In the genomic region with DNA sequence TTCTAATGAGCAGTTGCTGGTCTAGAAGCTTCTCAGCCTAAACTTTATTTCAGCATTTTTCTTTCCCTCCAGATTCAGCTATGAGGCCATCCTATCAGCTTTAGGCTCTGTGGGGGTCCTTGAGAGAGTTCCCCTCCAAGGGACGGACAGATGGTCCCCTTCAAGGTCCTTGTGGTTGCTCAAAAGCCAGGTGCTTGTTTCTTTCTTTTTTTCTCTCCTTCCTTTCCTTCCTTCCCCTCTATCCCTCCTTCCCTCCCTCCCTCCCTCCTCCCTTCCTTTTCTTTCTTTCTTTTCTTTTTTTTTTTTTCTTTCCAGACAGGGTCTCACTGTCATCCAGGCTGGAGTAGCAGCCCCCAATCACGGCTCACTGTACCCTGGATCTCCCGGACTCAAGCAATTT, we compare ENCODE assay signal across 17 cellular contexts. TPM values are rescaled to one million over a fixed set of nuclear protein-coding genes. Genes with fewer than 3 reads are reported as not detected.
DNase-seq lines count a peak whose midpoint lies in the region; ATAC-seq and TF ChIP-seq lines count a peak whose summit lies in the region.
"Had no signal": no experiment of that assay in that cellular context is flagged by ENCODE, and none has a peak within 500 bp of the region (broad histone marks: within the 10 kb centered on the region; RNA-seq: fewer than 3 reads in every experiment).

No MANE protein-coding gene starts in this region.

- H3K4me1 Mint-ChIP-seq in CD4-positive, alpha-beta T cell (ENCODE audit: low read depth), result peaks cover 78% of the 10 kb centered on the region
- peaks cover 72% of the 10 kb centered on the region for H3K4me1 Mint-ChIP-seq in activated CD4-positive, alpha-beta memory T cell treated with anti-CD3 and anti-CD28 coated beads, Interleukin-2, amount 10 ng/mL, durations not matched to agents 7 days and 5 days

- no peak for TF ChIP-seq CTCF in CD4-positive, alpha-beta T cell (IDR thresholded peaks at IDR 0.05)

- peaks cover 76% of the 10 kb centered on the region for H3K4me1 ChIP-seq in BLaER1
- H3K4me1 ChIP-seq in mucosa of rectum (ENCODE audit: control insufficient read depth in 2 of 2, insufficient read depth in 2 of 2, low read length in 2 of 2), result peaks cover 30 to 42% of the 10 kb centered on the region in 2 donors

- H3K9me3 Mint-ChIP-seq in CD4-positive, alpha-beta T cell, result no peaks in the 10 kb centered on the region
- H3K9me3 Mint-ChIP-seq in activated CD4-positive, alpha-beta memory T cell treated with anti-CD3 and anti-CD28 coated beads, Interleukin-2, amount 10 ng/mL, durations not matched to agents 7 days and 5 days, result no peaks in the 10 kb centered on the region
- H3K9me3 Mint-ChIP-seq: memory B cell; nephron progenitor cell; T-helper 1 cell treated with Interleukin-12 subunit alpha and Interleukin-12 subunit beta and Interleukin-4 antibody, amounts not matched to agents 30 μg/mL and 1 μg/mL, for 36 hours had no signal

- DNase-seq in CD4-positive, alpha-beta T cell, result no peak
- DNase-seq in activated CD4-positive, alpha-beta memory T cell treated with anti-CD3 and anti-CD28 coated beads, Interleukin-2, amount 10 ng/mL, durations not matched to agents 7 days and 5 days, result no peak
- DNase-seq in superior temporal gyrus (ENCODE audit: extremely low spot score) (no peak), cardiac septum (ENCODE audit: low spot score) (no peak)
- DNase-seq: activated CD4-positive, CD25-positive, alpha-beta regulatory T cell; DMS153; NCI-H1048; NCI-H2081 treated with DMSO at 0.1 percent for 48 hours; NCI-H510A treated with DMSO at 0.1 percent for 48 hours; nephron progenitor cell; SHP77 treated with DMSO at 0.1 percent for 48 hours had no signal

- peaks cover 9% of the 10 kb centered on the region for H3K27me3 ChIP-seq in BLaER1
- H3K27me3 ChIP-seq in CD4-positive, alpha-beta T cell (ENCODE audit: control insufficient read depth, insufficient read depth, low read length), result no peaks in the 10 kb centered on the region
- no peaks in the 10 kb centered on the region for H3K27me3 ChIP-seq in mucosa of rectum (ENCODE audit: control insufficient read depth in 2 of 2, insufficient read depth in 2 of 2, low read length in 2 of 2)

- H3K4me2 ChIP-seq in BLaER1, result peak overlapping the region; percentile 98

- intact Hi-C loops in CD4-positive, alpha-beta T cell (cut with DNase I, micrococcal nuclease), result loop anchor here (2.0 to 10.0 kb wide), 6 partner anchors 17 to 681 kb away; no protein-coding TSS in a partner anchor
- intact Hi-C loops in cardiac septum (cut with DNase I), result loop anchor here (5.0 kb wide), 1 partner anchor 58 kb away; no protein-coding TSS in a partner anchor

- POLR2A ChIA-PET in CD4-positive, alpha-beta T cell (lab: Charles Lee), result interaction anchor here (0.8 to 9.1 kb wide), 21 partner anchors 14 to 414 kb away, joined by 3 to 178 read pairs (median 7); a partner anchor contains a TSS
- POLR2A ChIA-PET in activated CD4-positive, alpha-beta memory T cell treated with anti-CD3 and anti-CD28 coated beads, Interleukin-2, amount 10 ng/mL, durations not matched to agents 7 days and 5 days (lab: Charles Lee), result interaction anchor here (0.7 to 3.6 kb wide), 10 partner anchors 10 to 127 kb away, joined by 3 to 22 read pairs (median 5); no protein-coding TSS in a partner anchor

- ATAC-seq in CD4-positive, alpha-beta T cell (ENCODE audit: poor library complexity), result no peak
- ATAC-seq in GM19351 (IDR thresholded peaks at IDR 0.05; ENCODE audit: unreplicated experiment), result no peak

- no peaks in the 10 kb centered on the region for H3K27me3 Mint-ChIP-seq in CD4-positive, alpha-beta T cell
- H3K27me3 Mint-ChIP-seq in activated CD4-positive, alpha-beta memory T cell treated with anti-CD3 and anti-CD28 coated beads, Interleukin-2, amount 10 ng/mL, durations not matched to agents 7 days and 5 days, result peaks cover 18% of the 10 kb centered on the region
- H3K27me3 Mint-ChIP-seq: memory B cell had no signal

- H3K9ac ChIP-seq in BLaER1, result peak overlapping the region; percentile 46; the same call in 1 of the 2 replicates
- peak overlapping the region; percentile 26 to 70 for H3K9ac ChIP-seq in mucosa of rectum (ENCODE audit: low read depth in 1 of 2, low read length in 2 of 2)

- H3K27ac Mint-ChIP-seq in CD4-positive, alpha-beta T cell, result peak overlapping the region; percentile 95
- H3K27ac Mint-ChIP-seq in activated CD4-positive, alpha-beta memory T cell treated with anti-CD3 and anti-CD28 coated beads, Interleukin-2, amount 10 ng/mL, durations not matched to agents 7 days and 5 days, result peak overlapping the region; percentile 80
- H3K27ac Mint-ChIP-seq: nephron progenitor cell; T-helper 1 cell treated with Interleukin-12 subunit alpha and Interleukin-12 subunit beta and Interleukin-4 antibody, amounts not matched to agents 30 μg/mL and 1 μg/mL, for 36 hours had no signal

- peak overlapping the region; percentile 91 for H3K4me3 Mint-ChIP-seq in CD4-positive, alpha-beta T cell
- H3K4me3 Mint-ChIP-seq in activated CD4-positive, alpha-beta memory T cell treated with anti-CD3 and anti-CD28 coated beads, Interleukin-2, amount 10 ng/mL, durations not matched to agents 7 days and 5 days, result no peak overlapping the region

- H3K4me3 ChIP-seq in BLaER1, result no peak overlapping the region
- H3K4me3 ChIP-seq in mucosa of rectum (ENCODE audit: low read length in 2 of 2), result no peak overlapping the region
- H3K4me3 ChIP-seq: cardiac muscle cell had no signal

- H4K20me1 ChIP-seq in BLaER1, result no peaks in the 10 kb centered on the region; the same call in 1 of the 2 replicates

- CTCF ChIA-PET in CD4-positive, alpha-beta T cell (lab: Charles Lee), result interaction anchor here (1.0 to 2.5 kb wide), 12 partner anchors 17 to 154 kb away, joined by 3 to 13 read pairs (median 4); a partner anchor contains a TSS
- CTCF ChIA-PET in activated CD4-positive, alpha-beta memory T cell treated with anti-CD3 and anti-CD28 coated beads, Interleukin-2, amount 10 ng/mL, durations not matched to agents 7 days and 5 days (lab: Charles Lee), result interaction anchor here (0.8 to 2.7 kb wide), 14 partner anchors 11 to 119 kb away, joined by 3 to 13 read pairs (median 5); no protein-coding TSS in a partner anchor

- H3K27ac ChIP-seq in BLaER1 (peak overlapping the region; percentile 56; the same call in 1 of the 2 replicates), mucosa of rectum (ENCODE audit: low read depth in 2 of 2, low read length in 2 of 2) (peak overlapping the region in 1 of 2 donors; percentile 49)
- H3K27ac ChIP-seq in CD4-positive, alpha-beta T cell (ENCODE audit: low read depth, low read length), result peak overlapping the region; percentile 92
- H3K27ac ChIP-seq: cardiac muscle cell had no signal

- H3K9me3 ChIP-seq in BLaER1 (no peaks in the 10 kb centered on the region), mucosa of rectum (ENCODE audit: control insufficient read depth in 2 of 2, low read length in 2 of 2) (no peaks in the 10 kb centered on the region)
- H3K9me3 ChIP-seq in CD4-positive, alpha-beta T cell (ENCODE audit: control insufficient read depth, low read length), result no peaks in the 10 kb centered on the region

- peaks cover 26% of the 10 kb centered on the region for H3K36me3 Mint-ChIP-seq in CD4-positive, alpha-beta T cell (ENCODE audit: low read depth)
- H3K36me3 Mint-ChIP-seq in activated CD4-positive, alpha-beta memory T cell treated with anti-CD3 and anti-CD28 coated beads, Interleukin-2, amount 10 ng/mL, durations not matched to agents 7 days and 5 days (ENCODE audit: low read depth), result peaks cover 3% of the 10 kb centered on the region
- H3K36me3 Mint-ChIP-seq: memory B cell had no signal

- no peaks in the 10 kb centered on the region for H3K36me3 ChIP-seq in BLaER1
- H3K36me3 ChIP-seq in mucosa of rectum (ENCODE audit: control insufficient read depth in 2 of 2, insufficient read depth in 2 of 2, low read length in 2 of 2), result no peaks in the 10 kb centered on the region
- H3K36me3 ChIP-seq: cardiac muscle cell had no signal

RNA-seq across cellular contexts. Expression of a gene that starts 1.2 kb away (rescaled TPM):
- total RNA-seq in CD4-positive, alpha-beta T cell, result 10 to 100 TPM; 31.7 to 35.0 TPM
- total RNA-seq in activated CD4-positive, alpha-beta memory T cell treated with anti-CD3 and anti-CD28 coated beads, Interleukin-2, amount 10 ng/mL, durations not matched to agents 7 days and 5 days, result 10 to 100 TPM; 15.7 to 16.0 TPM
- 5.2 TPM for total RNA-seq in cardiac septum
